8 cellular contexts compared by ENCODE assay signal in genomic region chr12:53728206-53728605, GRCh38. TPM values are rescaled to one million over a fixed set of nuclear protein-coding genes. Genes with fewer than 3 reads are reported as not detected.
DNase-seq lines count a peak whose midpoint lies in the region; TF ChIP-seq lines count a peak whose summit lies in the region.

No MANE protein-coding gene starts in this region.

- peak overlapping the region; percentile 79 for H2AFZ ChIP-seq in Loucy (ENCODE audit: low read length)

- H3K4me2 ChIP-seq in Loucy (ENCODE audit: low read depth, low read length, poor library complexity, severe bottlenecking): peak overlapping the region; percentile 87

- H3K9ac ChIP-seq in Loucy (ENCODE audit: low read depth, low read length, poor library complexity, severe bottlenecking): peak overlapping the region; percentile 62
- H3K9ac ChIP-seq in colonic mucosa (ENCODE audit: low read depth in 2 of 2, low read length in 2 of 2): peak overlapping the region; percentile 41 to 44

- no peak for TF ChIP-seq CTCF in Loucy (conservative IDR thresholded peaks at IDR 0.05; ENCODE audit: low read length)
- no peak for TF ChIP-seq CTCF in colonic mucosa (IDR thresholded peaks at IDR 0.05)
- no peak for TF ChIP-seq CTCF in neural crest cell (conservative IDR thresholded peaks at IDR 0.05)

- H3K4me3 ChIP-seq in CD4-positive, alpha-beta memory T cell (ENCODE audit: low read length in 2 of 2): peak overlapping the region in 1 of 2 donors; percentile 72
- H3K4me3 ChIP-seq in Loucy (ENCODE audit: low read length, poor library complexity, severe bottlenecking): peak overlapping the region; percentile 77
- peak overlapping the region; percentile 61 for H3K4me3 ChIP-seq in colonic mucosa

- no peaks in the 10 kb centered on the region for H3K27me3 Mint-ChIP-seq in CD4-positive, alpha-beta memory T cell
- H3K27me3 Mint-ChIP-seq in neural crest cell (ENCODE audit: low read depth): peaks cover 29% of the 10 kb centered on the region

- H3F3A ChIP-seq in Loucy (ENCODE audit: low read depth): no peaks in the 10 kb centered on the region

- H3K4me1 Mint-ChIP-seq in CD4-positive, alpha-beta memory T cell: peaks cover 21 to 33% (median 27%) of the 10 kb centered on the region in 4 donors
- H3K4me1 Mint-ChIP-seq in neural crest cell: peaks cover 19% of the 10 kb centered on the region

- no peaks in the 10 kb centered on the region for H4K20me1 ChIP-seq in Loucy (ENCODE audit: insufficient read depth, low read length, poor library complexity, severe bottlenecking)

- POLR2A ChIA-PET in CD4-positive, alpha-beta memory T cell (lab: Charles Lee; ENCODE audit: partially characterized antibody): interaction anchor here (0.9 to 4.1 kb wide), 12 partner anchors 9 to 552 kb away, joined by 3 to 31 read pairs (median 4); partner anchors contain the start of genes ATP5MC2, CBX5, CISTR and HNRNPA1

- H3K4me3 Mint-ChIP-seq in CD4-positive, alpha-beta memory T cell: peak overlapping the region; percentile 91 to 100 (median 96)
- peak overlapping the region; percentile 97 for H3K4me3 Mint-ChIP-seq in neural crest cell

- no peaks in the 10 kb centered on the region for H3K79me2 ChIP-seq in Loucy (ENCODE audit: insufficient read depth, low read length)

- H3K9me3 ChIP-seq in CD4-positive, alpha-beta memory T cell (ENCODE audit: control insufficient read depth in 1 of 2, low read length in 2 of 2): no peaks in the 10 kb centered on the region
- H3K9me3 ChIP-seq in Loucy (ENCODE audit: insufficient read depth, low read depth, low read length) (no peaks in the 10 kb centered on the region), colonic mucosa (no peaks in the 10 kb centered on the region)

- CTCF ChIA-PET in CD4-positive, alpha-beta memory T cell (lab: Charles Lee; ENCODE audit: partially characterized antibody): interaction anchor here (1.3 to 14.1 kb wide), 6 partner anchors 9 to 52 kb away, joined by 4 to 290 read pairs (median 12); partner anchors contain the start of gene ATP5MC2

- peaks cover 24 to 25% of the 10 kb centered on the region in 2 donors for H3K36me3 Mint-ChIP-seq in CD4-positive, alpha-beta memory T cell
- H3K36me3 Mint-ChIP-seq in neural crest cell (ENCODE audit: low read depth): no peaks in the 10 kb centered on the region

- intact Hi-C loops in CD4-positive, alpha-beta memory T cell (cut with micrococcal nuclease): no loop called here
- intact Hi-C loops in colonic mucosa (cut with DNase I): no loop called here

- H3K27ac Mint-ChIP-seq in CD4-positive, alpha-beta memory T cell: peak overlapping the region; percentile 79 to 98 (median 95)
- no peak overlapping the region for H3K27ac Mint-ChIP-seq in neural crest cell (ENCODE audit: unreplicated experiment)

- no peaks in the 10 kb centered on the region for H3K9me3 Mint-ChIP-seq in CD4-positive, alpha-beta memory T cell
- H3K9me3 Mint-ChIP-seq in neural crest cell: no peaks in the 10 kb centered on the region

- DNase-seq in CD4-positive, alpha-beta memory T cell: no peak
- DNase-seq in colonic mucosa: no peak
- no peak for DNase-seq in neural crest cell (ENCODE audit: low read depth, low spot score)
- no peak for DNase-seq in NCI-H1694 (lab: John Stamatoyannopoulos, UW)
- DNase-seq in SHP77 (lab: John Stamatoyannopoulos, UW): no peak
- no peak for DNase-seq in ecto neural progenitor cell (ENCODE audit: low spot score)
- DNase-seq in UCSD-AML1 (lab: John Stamatoyannopoulos, UW; ENCODE audit: unreplicated experiment): no peak

- peak overlapping the region; percentile 59 for H3K27ac ChIP-seq in CD4-positive, alpha-beta memory T cell (ENCODE audit: low read depth, low read length)
- no peak overlapping the region for H3K27ac ChIP-seq in colonic mucosa

- H3K9me2 ChIP-seq in Loucy (replicated peaks; ENCODE audit: low read depth, low read length): no peaks in the 10 kb centered on the region

- no peaks in the 10 kb centered on the region for H3K27me3 ChIP-seq in CD4-positive, alpha-beta memory T cell (ENCODE audit: insufficient read depth, low read length)
- H3K27me3 ChIP-seq in Loucy (ENCODE audit: insufficient read depth, low read length, poor library complexity, severe bottlenecking) (no peaks in the 10 kb centered on the region), colonic mucosa (no peaks in the 10 kb centered on the region)

- H3K36me3 ChIP-seq in CD4-positive, alpha-beta memory T cell (ENCODE audit: insufficient read depth, low read length): peaks cover 14% of the 10 kb centered on the region
- H3K36me3 ChIP-seq in Loucy (ENCODE audit: insufficient read depth, low read length) (no peaks in the 10 kb centered on the region), colonic mucosa (peaks cover 7% of the 10 kb centered on the region)

- peaks cover 23% of the 10 kb centered on the region for H3K4me1 ChIP-seq in CD4-positive, alpha-beta memory T cell (ENCODE audit: insufficient read depth, low read length)
- H3K4me1 ChIP-seq in Loucy (ENCODE audit: insufficient read depth, low read length, poor library complexity, severe bottlenecking) (peaks cover 15% of the 10 kb centered on the region), colonic mucosa (peaks cover 11% of the 10 kb centered on the region)

RNA-seq across cellular contexts. Expression of gene CALCOCO1, which starts 1.0 kb away (rescaled TPM):
- 100 to 1,000 TPM; 177 to 178 TPM for total RNA-seq in CD4-positive, alpha-beta memory T cell
- 10 to 100 TPM; 77.3 to 88.3 TPM for polyA plus RNA-seq in CD4-positive, alpha-beta memory T cell
- 10 to 100 TPM; 36.0 to 64.5 TPM for total RNA-seq in colonic mucosa
- total RNA-seq in neural crest cell: 32.0 and 34.0 TPM in 2 replicates

RNA-seq across cellular contexts. Expression of gene CISTR, which starts 23.6 kb away (rescaled TPM):
- total RNA-seq in CD4-positive, alpha-beta memory T cell: not detected
- polyA plus RNA-seq in CD4-positive, alpha-beta memory T cell: not detected
- total RNA-seq in colonic mucosa: not detected
- 0.61 TPM in 1 of 2 replicates, not detected in the other for total RNA-seq in neural crest cell

RNA-seq across cellular contexts. Expression of gene ATP5MC2, which starts 52.3 kb away (rescaled TPM):
- 100 to 1,000 TPM; 238 to 246 TPM for total RNA-seq in CD4-positive, alpha-beta memory T cell
- polyA plus RNA-seq in CD4-positive, alpha-beta memory T cell: 100 to 1,000 TPM; 519 to 581 TPM
- total RNA-seq in colonic mucosa: 100 to 1,000 TPM; 346 to 392 TPM
- 596 and 603 TPM in 2 replicates for total RNA-seq in neural crest cell
